ENCODE assay signal across 1 cellular context in genomic region chr21:38315155-38315554, GRCh38.
TF ChIP-seq lines count a peak whose summit lies in the region.

No MANE protein-coding gene starts in this region.

TF ChIP-seq in IMR-90, 13 proteins besides CTCF, POLR2A, EP300 and RAD21 (continued from another document):
- TF ChIP-seq RFX5 (IDR thresholded peaks at IDR 0.05; ENCODE audit: low read depth, low read length) (no peak), MAZ (IDR thresholded peaks at IDR 0.05; ENCODE audit: borderline replicate concordance, low read depth, low read length) (no peak), SMC3 (IDR thresholded peaks at IDR 0.05; ENCODE audit: low read depth, low read length) (no peak), CEBPB (IDR thresholded peaks at IDR 0.05; ENCODE audit: low read depth, low read length) (no peak), MXI1 (IDR thresholded peaks at IDR 0.05; ENCODE audit: borderline replicate concordance, low read depth, low read length) (no peak)
TF ChIP-seq in IMR-90: peak in this region for 0.
